ENCODE assay signal across 1 cellular context in the genomic region with DNA sequence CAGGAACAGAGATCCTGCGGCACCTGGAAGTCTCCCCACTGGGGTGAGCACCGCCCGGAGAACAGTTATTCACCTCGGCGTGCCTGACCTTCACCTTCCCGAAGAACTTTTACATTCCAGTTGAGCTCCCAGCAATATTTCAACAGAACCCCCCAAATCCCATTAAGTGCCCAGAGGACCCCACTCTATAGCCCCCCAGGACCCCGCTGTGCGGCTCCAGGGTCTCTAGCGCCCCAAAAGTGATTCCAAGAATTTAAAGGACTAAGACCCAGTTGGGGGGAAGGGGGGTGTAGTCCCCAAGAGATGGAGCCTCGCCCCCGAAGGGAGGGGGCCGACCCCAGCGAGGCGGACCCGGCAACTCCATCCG.
TF ChIP-seq lines count a peak whose summit lies in the region.

No MANE protein-coding gene starts in this region.

TF ChIP-seq in K562, 482 proteins besides CTCF, POLR2A, EP300 and RAD21 (continues in another document):
- TF ChIP-seq ZNF408 (CRISPR knock-in tag; IDR thresholded peaks at IDR 0.05; ENCODE audit: low read depth): no peak
- TF ChIP-seq HDAC8 (tag; IDR thresholded peaks at IDR 0.05): no peak
- 0 out of 2 replicates have a peak, but pooled peaks have one; percentile 59 for TF ChIP-seq LCOR (CRISPR knock-in tag; IDR thresholded peaks at IDR 0.05)
- TF ChIP-seq TCF7L2 (IDR thresholded peaks at IDR 0.05; ENCODE audit: low read depth, low read length): no peak
- TF ChIP-seq ZBTB5 (IDR thresholded peaks at IDR 0.05): 0 out of 2 replicates have a peak, but pooled peaks have one; percentile 16
- TF ChIP-seq, protein P1, sequence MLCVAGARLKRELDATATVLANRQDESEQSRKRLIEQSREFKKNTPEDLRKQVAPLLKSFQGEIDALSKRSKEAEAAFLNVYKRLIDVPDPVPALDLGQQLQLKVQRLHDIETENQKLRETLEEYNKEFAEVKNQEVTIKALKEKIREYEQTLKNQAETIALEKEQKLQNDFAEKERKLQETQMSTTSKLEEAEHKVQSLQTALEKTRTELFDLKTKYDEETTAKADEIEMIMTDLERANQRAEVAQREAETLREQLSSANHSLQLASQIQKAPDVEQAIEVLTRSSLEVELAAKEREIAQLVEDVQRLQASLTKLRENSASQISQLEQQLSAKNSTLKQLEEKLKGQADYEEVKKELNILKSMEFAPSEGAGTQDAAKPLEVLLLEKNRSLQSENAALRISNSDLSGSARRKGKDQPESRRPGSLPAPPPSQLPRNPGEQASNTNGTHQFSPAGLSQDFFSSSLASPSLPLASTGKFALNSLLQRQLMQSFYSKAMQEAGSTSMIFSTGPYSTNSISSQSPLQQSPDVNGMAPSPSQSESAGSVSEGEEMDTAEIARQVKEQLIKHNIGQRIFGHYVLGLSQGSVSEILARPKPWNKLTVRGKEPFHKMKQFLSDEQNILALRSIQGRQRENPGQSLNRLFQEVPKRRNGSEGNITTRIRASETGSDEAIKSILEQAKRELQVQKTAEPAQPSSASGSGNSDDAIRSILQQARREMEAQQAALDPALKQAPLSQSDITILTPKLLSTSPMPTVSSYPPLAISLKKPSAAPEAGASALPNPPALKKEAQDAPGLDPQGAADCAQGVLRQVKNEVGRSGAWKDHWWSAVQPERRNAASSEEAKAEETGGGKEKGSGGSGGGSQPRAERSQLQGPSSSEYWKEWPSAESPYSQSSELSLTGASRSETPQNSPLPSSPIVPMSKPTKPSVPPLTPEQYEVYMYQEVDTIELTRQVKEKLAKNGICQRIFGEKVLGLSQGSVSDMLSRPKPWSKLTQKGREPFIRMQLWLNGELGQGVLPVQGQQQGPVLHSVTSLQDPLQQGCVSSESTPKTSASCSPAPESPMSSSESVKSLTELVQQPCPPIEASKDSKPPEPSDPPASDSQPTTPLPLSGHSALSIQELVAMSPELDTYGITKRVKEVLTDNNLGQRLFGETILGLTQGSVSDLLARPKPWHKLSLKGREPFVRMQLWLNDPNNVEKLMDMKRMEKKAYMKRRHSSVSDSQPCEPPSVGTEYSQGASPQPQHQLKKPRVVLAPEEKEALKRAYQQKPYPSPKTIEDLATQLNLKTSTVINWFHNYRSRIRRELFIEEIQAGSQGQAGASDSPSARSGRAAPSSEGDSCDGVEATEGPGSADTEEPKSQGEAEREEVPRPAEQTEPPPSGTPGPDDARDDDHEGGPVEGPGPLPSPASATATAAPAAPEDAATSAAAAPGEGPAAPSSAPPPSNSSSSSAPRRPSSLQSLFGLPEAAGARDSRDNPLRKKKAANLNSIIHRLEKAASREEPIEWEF (CRISPR knock-in tag; IDR thresholded peaks at IDR 0.05): no peak
- no peak for TF ChIP-seq RNF2 (IDR thresholded peaks at IDR 0.05)
- TF ChIP-seq FOXM1 (IDR thresholded peaks at IDR 0.05; ENCODE audit: low read depth): no peak
- TF ChIP-seq FOXM1 (CRISPR knock-in tag; IDR thresholded peaks at IDR 0.05; ENCODE audit: low read depth): no peak
- TF ChIP-seq POLR2H (tag; IDR thresholded peaks at IDR 0.05; ENCODE audit: low read depth): no peak
- TF ChIP-seq, protein P2, sequence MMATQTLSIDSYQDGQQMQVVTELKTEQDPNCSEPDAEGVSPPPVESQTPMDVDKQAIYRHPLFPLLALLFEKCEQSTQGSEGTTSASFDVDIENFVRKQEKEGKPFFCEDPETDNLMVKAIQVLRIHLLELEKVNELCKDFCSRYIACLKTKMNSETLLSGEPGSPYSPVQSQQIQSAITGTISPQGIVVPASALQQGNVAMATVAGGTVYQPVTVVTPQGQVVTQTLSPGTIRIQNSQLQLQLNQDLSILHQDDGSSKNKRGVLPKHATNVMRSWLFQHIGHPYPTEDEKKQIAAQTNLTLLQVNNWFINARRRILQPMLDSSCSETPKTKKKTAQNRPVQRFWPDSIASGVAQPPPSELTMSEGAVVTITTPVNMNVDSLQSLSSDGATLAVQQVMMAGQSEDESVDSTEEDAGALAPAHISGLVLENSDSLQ (IDR thresholded peaks at IDR 0.05): no peak
- TF ChIP-seq HNRNPH1 (optimal IDR thresholded peaks at IDR 0.05; ENCODE audit: low read depth, low read length): no peak
- TF ChIP-seq MNT (conservative IDR thresholded peaks at IDR 0.05): peak; percentile 27 to 55; a peak in 2 of 4 replicates
- TF ChIP-seq POU5F1 (IDR thresholded peaks at IDR 0.05; ENCODE audit: borderline replicate concordance, low read depth, low read length, partially characterized antibody): no peak
- TF ChIP-seq ARNT (IDR thresholded peaks at IDR 0.05): no peak
- TF ChIP-seq ZBTB7A (IDR thresholded peaks at IDR 0.05; ENCODE audit: borderline replicate concordance, control insufficient read depth, low read depth, low read length): peak; percentile 91; the same call in 1 of the 2 replicates
- TF ChIP-seq L3MBTL2 (IDR thresholded peaks at IDR 0.05): no peak; the same call in none of the 2 replicates
- peak; percentile 39 for TF ChIP-seq SAP30 (IDR thresholded peaks at IDR 0.05; ENCODE audit: borderline replicate concordance, insufficient read depth, low read depth, low read length, poor library complexity, severe bottlenecking)
- peak; percentile 74; the same call in 1 of the 2 replicates for TF ChIP-seq ZNF740 (CRISPR knock-in tag; IDR thresholded peaks at IDR 0.05)
- TF ChIP-seq ZNF740 (tag; IDR thresholded peaks at IDR 0.05): peak in 1 of 2 experiments; percentile 65; a peak in 1 of 4 replicates
- no peak for TF ChIP-seq GATA2 (CRISPR knock-in tag; IDR thresholded peaks at IDR 0.05)
- TF ChIP-seq MTA3 (IDR thresholded peaks at IDR 0.05; ENCODE audit: borderline replicate concordance): no peak
- TF ChIP-seq HDAC3 (IDR thresholded peaks at IDR 0.05; ENCODE audit: borderline replicate concordance, partially characterized antibody): peak; percentile 17
- TF ChIP-seq SRSF1 (IDR thresholded peaks at IDR 0.05; ENCODE audit: low read depth, low read length): no peak
- no peak for TF ChIP-seq E2F5 (CRISPR knock-in tag; IDR thresholded peaks at IDR 0.05)
- no peak for TF ChIP-seq MEF2A (IDR thresholded peaks at IDR 0.05; ENCODE audit: control insufficient read depth, low read depth, low read length)
- no peak for TF ChIP-seq NFATC3 (IDR thresholded peaks at IDR 0.05)
- TF ChIP-seq NCOA4 (IDR thresholded peaks at IDR 0.05; ENCODE audit: partially characterized antibody): no peak
- no peak for TF ChIP-seq ZNF699 (CRISPR knock-in tag; IDR thresholded peaks at IDR 0.05; ENCODE audit: insufficient replicate concordance)
- TF ChIP-seq ARID3B (CRISPR knock-in tag; IDR thresholded peaks at IDR 0.05; ENCODE audit: borderline replicate concordance): no peak
- no peak for TF ChIP-seq FOXK2 (conservative IDR thresholded peaks at IDR 0.05 in 1 of 2, IDR thresholded peaks at IDR 0.05 in 1 of 2; ENCODE audit: low read depth in 2 of 2)
- TF ChIP-seq NR1H2 (CRISPR knock-in tag; IDR thresholded peaks at IDR 0.05): no peak
- TF ChIP-seq CHD1 (IDR thresholded peaks at IDR 0.05; ENCODE audit: low read length): peak; percentile 73
- TF ChIP-seq, protein P3, sequence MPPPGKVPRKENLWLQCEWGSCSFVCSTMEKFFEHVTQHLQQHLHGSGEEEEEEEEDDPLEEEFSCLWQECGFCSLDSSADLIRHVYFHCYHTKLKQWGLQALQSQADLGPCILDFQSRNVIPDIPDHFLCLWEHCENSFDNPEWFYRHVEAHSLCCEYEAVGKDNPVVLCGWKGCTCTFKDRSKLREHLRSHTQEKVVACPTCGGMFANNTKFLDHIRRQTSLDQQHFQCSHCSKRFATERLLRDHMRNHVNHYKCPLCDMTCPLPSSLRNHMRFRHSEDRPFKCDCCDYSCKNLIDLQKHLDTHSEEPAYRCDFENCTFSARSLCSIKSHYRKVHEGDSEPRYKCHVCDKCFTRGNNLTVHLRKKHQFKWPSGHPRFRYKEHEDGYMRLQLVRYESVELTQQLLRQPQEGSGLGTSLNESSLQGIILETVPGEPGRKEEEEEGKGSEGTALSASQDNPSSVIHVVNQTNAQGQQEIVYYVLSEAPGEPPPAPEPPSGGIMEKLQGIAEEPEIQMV (tag; conservative IDR thresholded peaks at IDR 0.05; ENCODE audit: low read depth): peak; percentile 72; the same call in 1 of the 2 replicates
- no peak for TF ChIP-seq PYGO2 (tag; IDR thresholded peaks at IDR 0.05)
- peak; percentile 94; the same call in 1 of the 2 replicates for TF ChIP-seq KAT7 (CRISPR knock-in tag; IDR thresholded peaks at IDR 0.05; ENCODE audit: borderline replicate concordance)
- peak; percentile 39; the same call in 1 of the 2 replicates for TF ChIP-seq ZNF589 (CRISPR knock-in tag; IDR thresholded peaks at IDR 0.05; ENCODE audit: low read depth)
- no peak for TF ChIP-seq ZNF551 (CRISPR knock-in tag; IDR thresholded peaks at IDR 0.05)
- TF ChIP-seq, protein P4, sequence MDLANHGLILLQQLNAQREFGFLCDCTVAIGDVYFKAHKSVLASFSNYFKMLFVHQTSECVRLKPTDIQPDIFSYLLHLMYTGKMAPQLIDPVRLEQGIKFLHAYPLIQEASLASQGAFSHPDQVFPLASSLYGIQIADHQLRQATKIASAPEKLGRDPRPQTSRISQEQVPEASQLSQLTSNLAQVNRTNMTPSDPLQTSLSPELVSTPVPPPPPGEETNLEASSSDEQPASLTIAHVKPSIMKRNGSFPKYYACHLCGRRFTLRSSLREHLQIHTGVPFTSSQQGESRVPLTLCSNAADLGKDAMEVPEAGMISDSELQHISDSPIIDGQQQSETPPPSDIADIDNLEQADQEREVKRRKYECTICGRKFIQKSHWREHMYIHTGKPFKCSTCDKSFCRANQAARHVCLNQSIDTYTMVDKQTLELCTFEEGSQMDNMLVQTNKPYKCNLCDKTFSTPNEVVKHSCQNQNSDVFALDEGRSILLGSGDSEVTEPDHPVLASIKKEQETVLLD (IDR thresholded peaks at IDR 0.05): peak; percentile 23; the same call in 1 of the 2 replicates
- TF ChIP-seq RFX5 (IDR thresholded peaks at IDR 0.05; ENCODE audit: low read depth, low read length): no peak
